In genomic region chr12:89538902-89539301, GRCh38 we compare ENCODE assay signal across 20 cellular contexts. TPM values are rescaled to one million over a fixed set of nuclear protein-coding genes. Genes with fewer than 3 reads are reported as not detected.
DNase-seq lines count a peak whose midpoint lies in the region; ATAC-seq, FAIRE-seq and TF ChIP-seq lines count a peak whose summit lies in the region.
"Had no signal": no experiment of that assay in that cellular context is flagged by ENCODE, and none has a peak within 500 bp of the region (broad histone marks: within the 10 kb centered on the region; RNA-seq: fewer than 3 reads in every experiment).

No MANE protein-coding gene starts in this region.

- no peak overlapping the region for H3K27ac ChIP-seq in HepG2 (ENCODE audit: extremely low read length, insufficient read depth, low read length)
- no peak overlapping the region for H3K27ac ChIP-seq in right lobe of liver
- H3K27ac ChIP-seq in caudate nucleus (ENCODE audit: low read depth, low read length) = peak overlapping the region; percentile 58
- H3K27ac ChIP-seq: GM23248, HL-60 had no signal

- H3K9me3 ChIP-seq in HepG2 (ENCODE audit: low read length) = no peaks in the 10 kb centered on the region
- no peaks in the 10 kb centered on the region for H3K9me3 ChIP-seq in right lobe of liver
- H3K9me3 ChIP-seq: BE2C, HAP-1 had no signal

- H3K4me1 ChIP-seq in HepG2 (ENCODE audit: insufficient read depth, low read length) = peaks cover 21% of the 10 kb centered on the region
- no peaks in the 10 kb centered on the region for H3K4me1 ChIP-seq in right lobe of liver
- H3K4me1 ChIP-seq: BE2C, HAP-1 had no signal

- no peaks in the 10 kb centered on the region for H3K36me3 ChIP-seq in HepG2 (replicated peaks in 1 of 2; ENCODE audit: control insufficient read depth in 1 of 2, insufficient read depth in 2 of 2, low read length in 2 of 2)
- H3K36me3 ChIP-seq in right lobe of liver = no peaks in the 10 kb centered on the region
- H3K36me3 ChIP-seq: BE2C, HAP-1 had no signal

- CTCF ChIA-PET in HepG2 (lab: Yijun Ruan, JAX; ENCODE audit: low intra/inter-chr PET ratio, low total read pairs) = no interaction called here

- no peak overlapping the region for H3K4me2 ChIP-seq in HepG2 (ENCODE audit: low read depth, low read length)

- ATAC-seq in HepG2 = peak; percentile 28; the same call in 1 of the 3 replicates
- no peak for ATAC-seq in right lobe of liver

- H4K20me1 ChIP-seq in HepG2 (ENCODE audit: insufficient read depth, low read length) = no peaks in the 10 kb centered on the region; the same call in 1 of the 2 replicates

- H3K9ac ChIP-seq in HepG2 (ENCODE audit: insufficient read depth, low read depth, low read length) = no peak overlapping the region
- H3K9ac ChIP-seq: GM23248 had no signal

- WGBS in HepG2 (ENCODE audit: low lambda C conversion rate) = 39% methylated on average over 4 of the region's 4 CpGs
- 84% methylated on average over 4 of the region's 4 CpGs for WGBS in right lobe of liver (ENCODE audit: insufficient coverage, low coverage, low lambda C conversion rate, missing lambda C conversion rate)

- TF ChIP-seq EP300 in HepG2 (IDR thresholded peaks at IDR 0.05; ENCODE audit: low read depth in 2 of 2, low read length in 2 of 2) (no peak), HepG2 (CRISPR knock-in tag; IDR thresholded peaks at IDR 0.05; ENCODE audit: borderline replicate concordance) (no peak)

- TF ChIP-seq RAD21 in HepG2 (CRISPR knock-in tag; IDR thresholded peaks at IDR 0.05) = no peak

- intact Hi-C loops in HepG2 (cut with micrococcal nuclease; ENCODE audit: unreplicated experiment) = no loop called here
- intact Hi-C loops in right lobe of liver (cut with DNase I) = no loop called here

- no peak for TF ChIP-seq POLR2A in HepG2 (IDR thresholded peaks at IDR 0.05; ENCODE audit: insufficient read depth in 1 of 2, low read depth in 2 of 2, low read length in 2 of 2)
- no peak for TF ChIP-seq POLR2A in right lobe of liver (IDR thresholded peaks at IDR 0.05)

- in situ Hi-C loops in HepG2 (cut with HindIII; ENCODE audit: extremely low pct_ligation_motif_present, low pct_unique_long_range_greater_than_20kb) = loop anchor here (25.0 kb wide), 1 partner anchor 423 kb away; no protein-coding TSS in a partner anchor

- POLR2A ChIA-PET in HepG2 (lab: Yijun Ruan, JAX) = no interaction called here

- H3K79me2 ChIP-seq in HepG2 (ENCODE audit: insufficient read depth, low read length) = no peaks in the 10 kb centered on the region

- DNase-seq in HepG2 (ENCODE audit: low spot score) (peak; percentile 37), right lobe of liver (no peak), caudate nucleus (lab: John Stamatoyannopoulos, UW) (peak in 1 of 61 donors; percentile 52), putamen (ENCODE audit: low spot score) (peak; percentile 33), HK-2 (ENCODE audit: unreplicated experiment) (no peak)
- no peak for DNase-seq in stimulated activated naive CD4-positive, alpha-beta T cell (lab: John Stamatoyannopoulos, UW)
- DNase-seq: ACHN; BE2C; C1 segment of cervical spinal cord; CD4-positive, CD25-positive, alpha-beta regulatory T cell; CD8-positive, alpha-beta memory T cell; COR-L47; GM23248; IMR-90 had no signal

- H3K4me3 ChIP-seq in HepG2 (replicated peaks in 1 of 3; ENCODE audit: insufficient read depth in 1 of 3, low read depth in 2 of 3, low read length in 3 of 3) (no peak overlapping the region), right lobe of liver (no peak overlapping the region)
- H3K4me3 ChIP-seq: GM23248, HAP-1 had no signal

- no peak for TF ChIP-seq CTCF in HepG2 (CRISPR knock-in tag; IDR thresholded peaks at IDR 0.05)
- TF ChIP-seq CTCF in right lobe of liver (IDR thresholded peaks at IDR 0.05) = no peak

- no peak overlapping the region for H2AFZ ChIP-seq in HepG2 (ENCODE audit: low read length)
- H2AFZ ChIP-seq: GM23248 had no signal

- no peaks in the 10 kb centered on the region for H3K27me3 ChIP-seq in HepG2 (ENCODE audit: control insufficient read depth in 1 of 2, insufficient read depth in 2 of 2, low read length in 2 of 2)
- no peaks in the 10 kb centered on the region for H3K27me3 ChIP-seq in right lobe of liver
- H3K27me3 ChIP-seq: BE2C had no signal

- peak; percentile 30 for FAIRE-seq in HepG2 (lab: Jason Lieb, UNC)
- FAIRE-seq: A204.1, G401.6, GM12891, GM19239 had no signal

- no TSS peak for BruUV-seq in HepG2 (replicated peaks; lab: Mats Ljungman, UMichigan)

TF ChIP-seq in HepG2, 621 proteins besides CTCF, POLR2A, EP300 and RAD21:
- TF ChIP-seq ZNF205 (CRISPR knock-in tag; IDR thresholded peaks at IDR 0.05) = no peak
- 0 out of 2 replicates have a peak, but pooled peaks have one; percentile 16 for TF ChIP-seq ZNF331 (CRISPR knock-in tag; IDR thresholded peaks at IDR 0.05)
- TF ChIP-seq MBD4 (IDR thresholded peaks at IDR 0.05; ENCODE audit: borderline replicate concordance, low read length) = no peak
- 0 out of 2 replicates have a peak, but pooled peaks have one; percentile 10 for TF ChIP-seq BCL6 (CRISPR knock-in tag; IDR thresholded peaks at IDR 0.05)
- TF ChIP-seq TEAD3 (CRISPR knock-in tag; optimal IDR thresholded peaks at IDR 0.05; ENCODE audit: borderline replicate concordance) = peak; percentile 21
- TF ChIP-seq MAFK (conservative IDR thresholded peaks at IDR 0.05 in 1 of 2, IDR thresholded peaks at IDR 0.05 in 1 of 2; ENCODE audit: low read length in 2 of 2) = 0 out of 4 replicates have a peak, but pooled peaks of 1 of the 2 experiments have one; percentile 16

RNA-seq across cellular contexts. Expression of gene POC1B, which starts 13.1 kb away (rescaled TPM):
- total RNA-seq in HepG2 (2016; rRNA removed; fragmentation: Illumina TruSeq; extraction: Trizol) = 11.0 and 15.1 TPM in 2 replicates
- total RNA-seq in HepG2 (2016; cell fraction: cytosol; rRNA removed; fragmentation: Illumina TruSeq; extraction: Trizol; ENCODE audit: low read depth) = 15.0 and 17.8 TPM in 2 replicates
- total RNA-seq in HepG2 (2016; cell fraction: insoluble cytoplasmic fraction; rRNA removed; fragmentation: Illumina TruSeq; extraction: Trizol) = 12.2 and 14.9 TPM in 2 replicates
- 10.9 and 13.1 TPM in 2 replicates for total RNA-seq in HepG2 (2016; cell fraction: membrane; rRNA removed; fragmentation: Illumina TruSeq; extraction: Trizol)
- total RNA-seq in HepG2 (2016; cell fraction: nucleus; rRNA removed; fragmentation: Illumina TruSeq; extraction: Trizol) = 13.4 and 14.0 TPM in 2 replicates
- 6.7 and 9.3 TPM in 2 replicates for polyA plus RNA-seq in HepG2 (2011; rRNA removed)
- polyA plus RNA-seq in HepG2 (2011; cell fraction: cytosol; rRNA removed) = 5.0 and 6.4 TPM in 2 replicates
- 4.1 and 5.2 TPM in 2 replicates for polyA plus RNA-seq in HepG2 (2011; cell fraction: nucleus; rRNA removed)
- 8.6 and 8.9 TPM in 2 replicates for polyA plus RNA-seq in HepG2 (2012)
- polyA plus RNA-seq in HepG2 (2016; cell fraction: cytosol; fragmentation: Illumina TruSeq; extraction: Trizol; ENCODE audit: low read depth) = 3.2 TPM in 2 replicates
- 16.2 and 19.6 TPM in 2 replicates for polyA plus RNA-seq in HepG2 (2016; cell fraction: insoluble cytoplasmic fraction; fragmentation: Illumina TruSeq; extraction: Trizol; ENCODE audit: low read depth)
- polyA plus RNA-seq in HepG2 (2016; cell fraction: membrane; fragmentation: Illumina TruSeq; extraction: Trizol; ENCODE audit: low read depth) = 8.7 and 9.2 TPM in 2 replicates
- 10.3 and 10.9 TPM in 2 replicates for polyA plus RNA-seq in HepG2 (2016; cell fraction: nucleus; fragmentation: Illumina TruSeq; extraction: Trizol; ENCODE audit: insufficient read depth, low read depth)
- 11.2 and 11.6 TPM in 2 replicates for polyA minus RNA-seq in HepG2 (2011; rRNA and poly(A)+ RNA removed; ENCODE audit: low replicate concordance)
- polyA minus RNA-seq in HepG2 (2011; cell fraction: cytosol; rRNA and poly(A)+ RNA removed) = 9.3 and 11.3 TPM in 2 replicates
- 37.2 and 39.2 TPM in 2 replicates for polyA minus RNA-seq in HepG2 (2011; cell fraction: nucleus; rRNA and poly(A)+ RNA removed)
- 10 to 100 TPM in 1 of 6 experiments, 1 to 10 TPM in 5; 5.3 to 14.5 (median 6.9) TPM for total RNA-seq in right lobe of liver

RNA-seq across cellular contexts. Expression of gene GALNT4, which starts 14.3 kb away (rescaled TPM):
- 5.2 and 6.8 TPM in 2 replicates for total RNA-seq in HepG2 (2016; rRNA removed; fragmentation: Illumina TruSeq; extraction: Trizol)
- total RNA-seq in HepG2 (2016; cell fraction: cytosol; rRNA removed; fragmentation: Illumina TruSeq; extraction: Trizol; ENCODE audit: low read depth) = 0.40 and 0.44 TPM in 2 replicates
- 5.0 and 7.1 TPM in 2 replicates for total RNA-seq in HepG2 (2016; cell fraction: insoluble cytoplasmic fraction; rRNA removed; fragmentation: Illumina TruSeq; extraction: Trizol)
- 1.5 and 2.0 TPM in 2 replicates for total RNA-seq in HepG2 (2016; cell fraction: membrane; rRNA removed; fragmentation: Illumina TruSeq; extraction: Trizol)
- 9.2 TPM in 2 replicates for total RNA-seq in HepG2 (2016; cell fraction: nucleus; rRNA removed; fragmentation: Illumina TruSeq; extraction: Trizol)
- 3.8 and 4.9 TPM in 2 replicates for polyA plus RNA-seq in HepG2 (2011; rRNA removed)
- polyA plus RNA-seq in HepG2 (2011; cell fraction: cytosol; rRNA removed) = 2.5 and 3.6 TPM in 2 replicates
- polyA plus RNA-seq in HepG2 (2011; cell fraction: nucleus; rRNA removed) = 1.4 and 2.0 TPM in 2 replicates
- polyA plus RNA-seq in HepG2 (2012) = 4.4 and 4.6 TPM in 2 replicates
- 0.11 TPM in 1 of 2 replicates, not detected in the other for polyA plus RNA-seq in HepG2 (2016; cell fraction: cytosol; fragmentation: Illumina TruSeq; extraction: Trizol; ENCODE audit: low read depth)
- 1.5 and 2.1 TPM in 2 replicates for polyA plus RNA-seq in HepG2 (2016; cell fraction: insoluble cytoplasmic fraction; fragmentation: Illumina TruSeq; extraction: Trizol; ENCODE audit: low read depth)
- polyA plus RNA-seq in HepG2 (2016; cell fraction: membrane; fragmentation: Illumina TruSeq; extraction: Trizol; ENCODE audit: low read depth) = 0.45 and 0.93 TPM in 2 replicates
- polyA plus RNA-seq in HepG2 (2016; cell fraction: nucleus; fragmentation: Illumina TruSeq; extraction: Trizol; ENCODE audit: insufficient read depth, low read depth) = 7.7 and 8.9 TPM in 2 replicates
- 0.37 and 2.5 TPM in 2 replicates for polyA minus RNA-seq in HepG2 (2011; rRNA and poly(A)+ RNA removed; ENCODE audit: low replicate concordance)
- 6.9 and 8.2 TPM in 2 replicates for polyA minus RNA-seq in HepG2 (2011; cell fraction: cytosol; rRNA and poly(A)+ RNA removed)
- polyA minus RNA-seq in HepG2 (2011; cell fraction: nucleus; rRNA and poly(A)+ RNA removed) = 8.8 TPM in 2 replicates
- total RNA-seq in right lobe of liver = 1 to 10 TPM; 2.5 to 6.2 (median 4.1) TPM

Comparison
In these comparisons a context has a peak if more than half of its experiments do, and no peak if none do; other contexts are left out.
1. DNase-seq: peak in HepG2 (single experiment) and putamen (single experiment); none in right lobe of liver (0 of 3), stimulated activated naive CD4-positive, alpha-beta T cell (0 of 6) and HK-2 (single experiment).